In genomic region chr11:64162769-64163168, GRCh38 we compare ENCODE assay signal across 2 cellular contexts.
TF ChIP-seq lines count a peak whose summit lies in the region.

No MANE protein-coding gene starts in this region.

TF ChIP-seq in HEK293, 187 proteins besides CTCF, POLR2A, EP300 and RAD21:
- peak; percentile 77 for TF ChIP-seq ZNF600 (tag by site-specific recombination; IDR thresholded peaks at IDR 0.05)
- TF ChIP-seq OSR2 (tag by site-specific recombination; IDR thresholded peaks at IDR 0.05) = peak; percentile 82
- 0 out of 2 replicates have a peak, but pooled peaks have one; percentile 26 for TF ChIP-seq KLF17 (tag by site-specific recombination; IDR thresholded peaks at IDR 0.05)
- TF ChIP-seq, protein P1, sequence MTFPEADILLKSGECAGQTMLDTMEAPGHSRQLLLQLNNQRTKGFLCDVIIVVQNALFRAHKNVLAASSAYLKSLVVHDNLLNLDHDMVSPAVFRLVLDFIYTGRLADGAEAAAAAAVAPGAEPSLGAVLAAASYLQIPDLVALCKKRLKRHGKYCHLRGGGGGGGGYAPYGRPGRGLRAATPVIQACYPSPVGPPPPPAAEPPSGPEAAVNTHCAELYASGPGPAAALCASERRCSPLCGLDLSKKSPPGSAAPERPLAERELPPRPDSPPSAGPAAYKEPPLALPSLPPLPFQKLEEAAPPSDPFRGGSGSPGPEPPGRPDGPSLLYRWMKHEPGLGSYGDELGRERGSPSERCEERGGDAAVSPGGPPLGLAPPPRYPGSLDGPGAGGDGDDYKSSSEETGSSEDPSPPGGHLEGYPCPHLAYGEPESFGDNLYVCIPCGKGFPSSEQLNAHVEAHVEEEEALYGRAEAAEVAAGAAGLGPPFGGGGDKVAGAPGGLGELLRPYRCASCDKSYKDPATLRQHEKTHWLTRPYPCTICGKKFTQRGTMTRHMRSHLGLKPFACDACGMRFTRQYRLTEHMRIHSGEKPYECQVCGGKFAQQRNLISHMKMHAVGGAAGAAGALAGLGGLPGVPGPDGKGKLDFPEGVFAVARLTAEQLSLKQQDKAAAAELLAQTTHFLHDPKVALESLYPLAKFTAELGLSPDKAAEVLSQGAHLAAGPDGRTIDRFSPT (tag by site-specific recombination; IDR thresholded peaks at IDR 0.05) = peak; percentile 31; the same call in 1 of the 2 replicates
- peak; percentile 63; the same call in 1 of the 2 replicates for TF ChIP-seq ZNF629 (tag by site-specific recombination; IDR thresholded peaks at IDR 0.05)
- TF ChIP-seq, protein P2, sequence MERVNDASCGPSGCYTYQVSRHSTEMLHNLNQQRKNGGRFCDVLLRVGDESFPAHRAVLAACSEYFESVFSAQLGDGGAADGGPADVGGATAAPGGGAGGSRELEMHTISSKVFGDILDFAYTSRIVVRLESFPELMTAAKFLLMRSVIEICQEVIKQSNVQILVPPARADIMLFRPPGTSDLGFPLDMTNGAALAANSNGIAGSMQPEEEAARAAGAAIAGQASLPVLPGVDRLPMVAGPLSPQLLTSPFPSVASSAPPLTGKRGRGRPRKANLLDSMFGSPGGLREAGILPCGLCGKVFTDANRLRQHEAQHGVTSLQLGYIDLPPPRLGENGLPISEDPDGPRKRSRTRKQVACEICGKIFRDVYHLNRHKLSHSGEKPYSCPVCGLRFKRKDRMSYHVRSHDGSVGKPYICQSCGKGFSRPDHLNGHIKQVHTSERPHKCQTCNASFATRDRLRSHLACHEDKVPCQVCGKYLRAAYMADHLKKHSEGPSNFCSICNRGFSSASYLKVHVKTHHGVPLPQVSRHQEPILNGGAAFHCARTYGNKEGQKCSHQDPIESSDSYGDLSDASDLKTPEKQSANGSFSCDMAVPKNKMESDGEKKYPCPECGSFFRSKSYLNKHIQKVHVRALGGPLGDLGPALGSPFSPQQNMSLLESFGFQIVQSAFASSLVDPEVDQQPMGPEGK (tag by site-specific recombination; IDR thresholded peaks at IDR 0.05) = peak; percentile 50; the same call in 1 of the 2 replicates

TF ChIP-seq in K562, 482 proteins besides CTCF, POLR2A, EP300 and RAD21:
- TF ChIP-seq FOSL1 (tag; conservative IDR thresholded peaks at IDR 0.05) = peak; percentile 32; the same call in 1 of the 2 replicates
TF ChIP-seq in K562: peak in this region for 1; not testable (repeated sequence) for 481.
